In genomic region chr9:11469745-11470144, GRCh38 we compare ENCODE assay signal across 40 cellular contexts.
"Had no signal": no experiment of that assay in that cellular context is flagged by ENCODE, and none has a peak within 500 bp of the region (broad histone marks: within the 10 kb centered on the region; RNA-seq: fewer than 3 reads in every experiment).

No MANE protein-coding gene starts in this region.

- ATAC-seq: activated naive CD4-positive, alpha-beta T cell treated with anti-CD3 and anti-CD28 coated beads, Interleukin-2, amount 50 U/mL, for 72 hours; activated naive CD8-positive, alpha-beta T cell treated with anti-CD3 and anti-CD28 coated beads, Interleukin-2, amount 50 U/mL, for 24 hours; activated T-cell treated with anti-CD3 and anti-CD28 coated beads, Interleukin-2, amount 50 U/mL, for 4 hours; activated T-cell treated with anti-CD3 and anti-CD28 coated beads, Interleukin-2, amount 50 U/mL, for 72 hours; activated T-helper 17 cell treated with anti-CD3 and anti-CD28 coated beads, Interleukin-2, amount 50 U/mL, for 72 hours; body of pancreas had no signal

- H3K27ac ChIP-seq: adrenal gland, ascending aorta, body of pancreas, brain microvascular endothelial cell, breast epithelium, cardiac muscle cell had no signal

- DNase-seq: activated effector memory CD4-positive, alpha-beta T cell treated with anti-CD3 and anti-CD28 coated beads, Interleukin-2, amount 50 U/mL, for 16 hours; activated effector memory CD4-positive, alpha-beta T cell treated with Interleukin-2 at 50 U/mL for 16 hours; activated gamma-delta T cell; activated gamma-delta T cell treated with Interleukin-2 at 50 U/mL for 16 hours; activated naive CD4-positive, alpha-beta T cell; activated naive CD4-positive, alpha-beta T cell treated with anti-CD3 and anti-CD28 coated beads for 36 hours; activated naive CD4-positive, alpha-beta T cell treated with anti-CD3 and anti-CD28 coated beads, Interleukin-2, amount 10 ng/mL, durations not matched to agents 7 days and 5 days; activated naive CD4-positive, alpha-beta T cell treated with anti-CD3 and anti-CD28 coated beads, Interleukin-2, amount 50 U/mL, for 16 hours; activated naive CD4-positive, alpha-beta T cell treated with Interleukin-2 at 50 U/mL for 16 hours; activated naive CD8-positive, alpha-beta T cell treated with anti-CD3 and anti-CD28 coated beads for 36 hours; activated naive CD8-positive, alpha-beta T cell treated with anti-CD3 and anti-CD28 coated beads, Interleukin-2, amount 10 ng/mL, durations not matched to agents 7 days and 5 days; activated naive CD8-positive, alpha-beta T cell treated with anti-CD3 and anti-CD28 coated beads, Interleukin-2, amount 50 U/mL, for 24 hours; activated T-cell treated with anti-CD3 and anti-CD28 coated beads, Interleukin-2, amount 50 U/mL, for 1 hour; activated T-cell treated with anti-CD3 and anti-CD28 coated beads, Interleukin-2, amount 50 U/mL, for 24 hours; activated T-cell treated with anti-CD3 and anti-CD28 coated beads, Interleukin-2, amount 50 U/mL, for 4 hours; activated T-cell treated with anti-CD3 and anti-CD28 coated beads, Interleukin-2, amount 50 U/mL, for 48 hours; activated T-cell treated with anti-CD3 and anti-CD28 coated beads, Interleukin-2, amount 50 U/mL, for 72 hours; adrenal gland; amniotic stem cell; amygdala; anterior cingulate cortex; aorta; body of pancreas; brain microvascular endothelial cell; caudate nucleus; central memory CD4-positive, alpha-beta T cell; cerebellar nuclear complex had no signal

- H3K4me1 Mint-ChIP-seq: activated naive CD4-positive, alpha-beta T cell treated with anti-CD3 and anti-CD28 coated beads, Interleukin-2, amount 10 ng/mL, durations not matched to agents 7 days and 5 days; activated naive CD4-positive, alpha-beta T cell treated with anti-CD3 and anti-CD28 coated beads, Interleukin-2, amount 50 U/mL, for 24 hours; activated naive CD8-positive, alpha-beta T cell treated with anti-CD3 and anti-CD28 coated beads for 36 hours; activated naive CD8-positive, alpha-beta T cell treated with anti-CD3 and anti-CD28 coated beads, Interleukin-2, amount 10 ng/mL, durations not matched to agents 7 days and 5 days; activated naive CD8-positive, alpha-beta T cell treated with anti-CD3 and anti-CD28 coated beads, Interleukin-2, amount 50 U/mL, for 24 hours; activated T-helper 17 cell treated with anti-CD3 and anti-CD28 coated beads, Interleukin-2, amount 50 U/mL, for 72 hours; brain; central memory CD8-positive, alpha-beta T cell had no signal

- H3K27ac Mint-ChIP-seq: activated naive CD4-positive, alpha-beta T cell treated with anti-CD3 and anti-CD28 coated beads for 36 hours; activated naive CD4-positive, alpha-beta T cell treated with anti-CD3 and anti-CD28 coated beads, Interleukin-2, amount 10 ng/mL, durations not matched to agents 7 days and 5 days; activated naive CD4-positive, alpha-beta T cell treated with anti-CD3 and anti-CD28 coated beads, Interleukin-2, amount 50 U/mL, for 24 hours; activated naive CD4-positive, alpha-beta T cell treated with anti-CD3 and anti-CD28 coated beads, Interleukin-2, amount 50 U/mL, for 72 hours; activated naive CD8-positive, alpha-beta T cell; activated naive CD8-positive, alpha-beta T cell treated with anti-CD3 and anti-CD28 coated beads for 36 hours; activated naive CD8-positive, alpha-beta T cell treated with anti-CD3 and anti-CD28 coated beads, Interleukin-2, amount 10 ng/mL, durations not matched to agents 7 days and 5 days; activated naive CD8-positive, alpha-beta T cell treated with anti-CD3 and anti-CD28 coated beads, Interleukin-2, amount 50 U/mL, for 24 hours; activated T-cell treated with anti-CD3 and anti-CD28 coated beads, Interleukin-2, amount 50 U/mL, for 24 hours; activated T-cell treated with anti-CD3 and anti-CD28 coated beads, Interleukin-2, amount 50 U/mL, for 72 hours; activated T-helper 1 cell treated with anti-CD3 and anti-CD28 coated beads, Interleukin-12 subunit alpha, Interleukin-12 subunit beta, Interleukin-2, Interleukin-4 antibody, amounts not matched to agents 30 ng/mL and 10 ng/mL and 1 ng/mL, durations not matched to agents 14 hours and 24 hours and 36 hours; activated T-helper 17 cell treated with anti-CD3 and anti-CD28 coated beads, Interleukin-2, amount 50 U/mL, for 72 hours; activated T-helper 2 cell treated with anti-CD3 and anti-CD28 coated beads, Interferon-gamma antibody, Interleukin-2, Interleukin-4, amounts not matched to agents 10 μg/mL and 5 μg/mL and 100 μg/mL, durations not matched to agents 14 hours and 24 hours and 36 hours; brain had no signal

- FAIRE-seq: astrocyte, bronchial epithelial cell had no signal

- H3K9me3 ChIP-seq: adrenal gland, ascending aorta, body of pancreas had no signal

- H3K4me1 ChIP-seq: adrenal gland, ascending aorta, body of pancreas, breast epithelium had no signal

- H3K9me3 Mint-ChIP-seq: activated naive CD4-positive, alpha-beta T cell treated with anti-CD3 and anti-CD28 coated beads, Interleukin-2, amount 50 U/mL, for 24 hours; activated T-helper 1 cell treated with anti-CD3 and anti-CD28 coated beads, Interleukin-12 subunit alpha, Interleukin-12 subunit beta, Interleukin-2, Interleukin-4 antibody, amounts not matched to agents 30 ng/mL and 10 ng/mL and 1 ng/mL, durations not matched to agents 14 hours and 24 hours and 36 hours; central memory CD8-positive, alpha-beta T cell had no signal

- H3K36me3 ChIP-seq: adrenal gland, ascending aorta, brain microvascular endothelial cell, breast epithelium, cardiac muscle cell had no signal

- H3K4me3 ChIP-seq: adrenal gland, ascending aorta, body of pancreas, breast epithelium, cardiac muscle cell had no signal

- H3K27me3 Mint-ChIP-seq: activated naive CD4-positive, alpha-beta T cell treated with anti-CD3 and anti-CD28 coated beads, Interleukin-2, amount 10 ng/mL, durations not matched to agents 7 days and 5 days; activated naive CD4-positive, alpha-beta T cell treated with anti-CD3 and anti-CD28 coated beads, Interleukin-2, amount 50 U/mL, for 24 hours; activated naive CD8-positive, alpha-beta T cell; activated naive CD8-positive, alpha-beta T cell treated with anti-CD3 and anti-CD28 coated beads for 36 hours; activated naive CD8-positive, alpha-beta T cell treated with anti-CD3 and anti-CD28 coated beads, Interleukin-2, amount 10 ng/mL, durations not matched to agents 7 days and 5 days; activated naive CD8-positive, alpha-beta T cell treated with anti-CD3 and anti-CD28 coated beads, Interleukin-2, amount 50 U/mL, for 24 hours; activated T-cell treated with anti-CD3 and anti-CD28 coated beads, Interleukin-2, amount 50 U/mL, for 24 hours; activated T-helper 17 cell treated with anti-CD3 and anti-CD28 coated beads, Interleukin-2, amount 50 U/mL, for 72 hours; brain; central memory CD8-positive, alpha-beta T cell had no signal

- H3K36me3 Mint-ChIP-seq: activated naive CD4-positive, alpha-beta T cell treated with anti-CD3 and anti-CD28 coated beads, Interleukin-2, amount 10 ng/mL, durations not matched to agents 7 days and 5 days; activated naive CD4-positive, alpha-beta T cell treated with anti-CD3 and anti-CD28 coated beads, Interleukin-2, amount 50 U/mL, for 24 hours; activated naive CD4-positive, alpha-beta T cell treated with anti-CD3 and anti-CD28 coated beads, Interleukin-2, amount 50 U/mL, for 72 hours; activated naive CD8-positive, alpha-beta T cell; activated naive CD8-positive, alpha-beta T cell treated with anti-CD3 and anti-CD28 coated beads for 36 hours; activated naive CD8-positive, alpha-beta T cell treated with anti-CD3 and anti-CD28 coated beads, Interleukin-2, amount 10 ng/mL, durations not matched to agents 7 days and 5 days; brain had no signal

- H3K27me3 ChIP-seq: adrenal gland, ascending aorta, body of pancreas, brain microvascular endothelial cell, breast epithelium, cardiac muscle cell had no signal

- H3K4me3 Mint-ChIP-seq: activated naive CD4-positive, alpha-beta T cell treated with anti-CD3 and anti-CD28 coated beads for 36 hours; activated naive CD4-positive, alpha-beta T cell treated with anti-CD3 and anti-CD28 coated beads, Interleukin-2, amount 10 ng/mL, durations not matched to agents 7 days and 5 days; activated naive CD4-positive, alpha-beta T cell treated with anti-CD3 and anti-CD28 coated beads, Interleukin-2, amount 50 U/mL, for 24 hours; activated naive CD8-positive, alpha-beta T cell; activated naive CD8-positive, alpha-beta T cell treated with anti-CD3 and anti-CD28 coated beads for 36 hours; activated naive CD8-positive, alpha-beta T cell treated with anti-CD3 and anti-CD28 coated beads, Interleukin-2, amount 10 ng/mL, durations not matched to agents 7 days and 5 days; activated naive CD8-positive, alpha-beta T cell treated with anti-CD3 and anti-CD28 coated beads, Interleukin-2, amount 50 U/mL, for 24 hours; activated T-cell treated with anti-CD3 and anti-CD28 coated beads, Interleukin-2, amount 50 U/mL, for 24 hours; activated T-cell treated with anti-CD3 and anti-CD28 coated beads, Interleukin-2, amount 50 U/mL, for 4 hours; activated T-cell treated with anti-CD3 and anti-CD28 coated beads, Interleukin-2, amount 50 U/mL, for 72 hours; activated T-helper 1 cell treated with anti-CD3 and anti-CD28 coated beads, Interleukin-12 subunit alpha, Interleukin-12 subunit beta, Interleukin-2, Interleukin-4 antibody, amounts not matched to agents 30 ng/mL and 10 ng/mL and 1 ng/mL, durations not matched to agents 14 hours and 24 hours and 36 hours; activated T-helper 17 cell treated with anti-CD3 and anti-CD28 coated beads, Interleukin-2, amount 50 U/mL, for 72 hours; brain; central memory CD8-positive, alpha-beta T cell had no signal
